In the genomic region with DNA sequence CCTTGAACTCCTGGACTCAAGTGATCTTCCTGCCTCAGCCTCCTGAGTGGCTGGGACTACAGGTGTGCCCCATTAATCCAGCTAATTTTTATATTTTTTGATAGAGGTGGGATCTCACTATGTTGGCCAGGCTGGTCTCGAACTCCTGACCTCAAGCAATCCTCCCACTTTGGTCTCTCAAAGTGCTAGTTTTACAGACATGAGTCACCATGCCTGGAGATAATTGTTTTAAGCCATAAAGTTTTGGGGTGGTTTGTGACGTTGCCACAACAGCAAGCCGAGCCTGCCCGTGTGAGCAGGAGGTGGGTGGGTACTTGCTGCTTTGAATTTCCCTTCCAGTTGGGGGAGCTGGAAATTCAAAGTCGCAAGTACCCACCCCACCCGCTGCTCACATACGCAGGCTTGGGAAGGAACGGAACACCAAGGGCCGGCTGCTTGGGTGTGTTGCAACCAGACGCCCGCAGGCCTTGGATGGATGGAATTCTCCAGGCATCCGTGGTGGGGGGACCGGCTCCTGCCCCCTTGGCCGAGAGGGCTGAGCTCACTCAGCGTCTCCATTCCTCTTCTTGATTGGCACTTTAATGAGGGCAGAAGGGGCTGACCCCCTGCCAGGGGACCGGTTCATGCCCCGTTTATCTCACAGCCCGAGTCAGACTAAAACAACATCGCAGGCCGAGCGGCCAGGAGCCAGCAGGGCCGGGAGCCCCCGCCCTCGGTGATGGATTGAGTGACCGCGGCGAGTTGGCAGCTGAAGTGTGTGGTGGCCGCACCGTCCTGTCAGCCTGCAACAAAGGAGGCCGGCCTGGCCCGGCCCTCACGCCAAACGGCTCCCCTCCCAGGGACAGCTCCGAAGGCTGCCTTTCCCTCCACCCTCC, we compare ENCODE assay signal across 9 cellular contexts.
DNase-seq lines count a peak whose midpoint lies in the region; ATAC-seq, FAIRE-seq and TF ChIP-seq lines count a peak whose summit lies in the region.
"Had no signal": no experiment of that assay in that cellular context is flagged by ENCODE, and none has a peak within 500 bp of the region (broad histone marks: within the 10 kb centered on the region; RNA-seq: fewer than 3 reads in every experiment).

No MANE protein-coding gene starts in this region.

- H3K4me1 Mint-ChIP-seq in H9 = peaks cover 5 to 31% of the 10 kb centered on the region in 2 experiments

- WGBS in H9 (ENCODE audit: extremely low coverage, insufficient read length, low lambda C conversion rate) = no CpG with 5 or more reads among the region's 34 CpGs

- H3K27ac ChIP-seq in H9 (ENCODE audit: insufficient read length, low read depth, low read length) (no peak overlapping the region), caudate nucleus (ENCODE audit: low read depth, low read length) (peak overlapping the region; percentile 2), kidney (ENCODE audit: low read depth in 2 of 2, low read length in 2 of 2) (peak overlapping the region; percentile 43 to 48)

- DNase-seq in H9 (peak; percentile 69), caudate nucleus (lab: John Stamatoyannopoulos, UW) (peak in 2 of 61 donors; percentile 17 to 38), kidney (peak; percentile 96), cerebellum (ENCODE audit: low spot score) (no peak)
- no peak for DNase-seq in stimulated activated CD8-positive, alpha-beta memory T cell treated with anti-CD3 and anti-CD28 coated beads, Interleukin-4, amount 100 ng/mL, for 48 hours
- DNase-seq in activated CD8-positive, alpha-beta memory T cell treated with anti-CD3 and anti-CD28 coated beads, Interleukin-2, amount 50 U/mL, for 4 hours = no peak

- no peak overlapping the region for H2AK5ac ChIP-seq in H9 (ENCODE audit: insufficient read length, low read length)

- H3K14ac ChIP-seq in H9 (ENCODE audit: insufficient read depth, low read length) = no peak overlapping the region

- no peak overlapping the region for H2AFZ ChIP-seq in H9 (ENCODE audit: low read length)

- H3K79me2 ChIP-seq in H9 (ENCODE audit: insufficient read depth, low read length) = no peaks in the 10 kb centered on the region

- H3K9ac ChIP-seq in H9 (ENCODE audit: extremely low read depth, insufficient read length, low read length) (no peak overlapping the region), kidney (ENCODE audit: low read length in 2 of 2) (no peak overlapping the region), skeletal muscle satellite cell (ENCODE audit: low read depth, low read length) (peak overlapping the region; percentile 42)

- H3K36me3 ChIP-seq in kidney (ENCODE audit: control insufficient read depth in 1 of 2, insufficient read depth in 2 of 2, low read length in 2 of 2) (no peaks in the 10 kb centered on the region), skeletal muscle satellite cell (ENCODE audit: insufficient read depth, low read length) (no peaks in the 10 kb centered on the region)

- H3K56ac ChIP-seq in H9 (ENCODE audit: insufficient read length, low read depth, low read length) = no peak overlapping the region

- no peaks in the 10 kb centered on the region for H4K20me1 ChIP-seq in H9 (ENCODE audit: control insufficient read depth, insufficient read depth, insufficient read length)

- H3K23ac ChIP-seq in H9 (ENCODE audit: insufficient read length, low read depth, low read length) = no peak overlapping the region

- no peak overlapping the region for H4K5ac ChIP-seq in H9 (ENCODE audit: insufficient read length, low read depth, low read length)

- no peak overlapping the region for H2BK120ac ChIP-seq in H9 (ENCODE audit: low read depth, low read length, poor library complexity, severe bottlenecking)

- no peak for FAIRE-seq in kidney (lab: Jason Lieb, UNC)
- FAIRE-seq: GM12878 had no signal

- no peak overlapping the region for H2BK20ac ChIP-seq in H9 (ENCODE audit: low read depth, low read length, poor library complexity, severe bottlenecking)

- no peak overlapping the region for H2BK5ac ChIP-seq in H9 (ENCODE audit: insufficient read length, low read length)

- H4K8ac ChIP-seq in H9 (replicated peaks; ENCODE audit: insufficient read length, low read depth, low read length) = no peak overlapping the region

- H3K9me3 Mint-ChIP-seq in H9 = no peaks in the 10 kb centered on the region

- no peaks in the 10 kb centered on the region; a peak in 1 of 7 replicates for H3K36me3 Mint-ChIP-seq in H9 (ENCODE audit: insufficient read depth in 1 of 3, low read depth in 3 of 3)

- H2BK12ac ChIP-seq in H9 (ENCODE audit: insufficient read length, low read depth, low read length) = no peak overlapping the region

- H3K27ac Mint-ChIP-seq in H9 = no peak overlapping the region

- H3K4me1 ChIP-seq in H9 (ENCODE audit: insufficient read depth, low read length) = no peaks in the 10 kb centered on the region; the same call in 1 of the 2 replicates
- peaks cover 0 to 7% of the 10 kb centered on the region in 2 donors for H3K4me1 ChIP-seq in kidney (ENCODE audit: control insufficient read depth in 1 of 2, insufficient read depth in 1 of 2, low read depth in 1 of 2, low read length in 2 of 2)
- peaks cover 12% of the 10 kb centered on the region for H3K4me1 ChIP-seq in skeletal muscle satellite cell (ENCODE audit: control insufficient read depth, insufficient read depth, low read length)

- intact Hi-C loops in kidney (cut with DNase I) = no loop called here

- H4K91ac ChIP-seq in H9 (ENCODE audit: insufficient read length, low read depth, low read length) = no peak overlapping the region

- H3K27me3 ChIP-seq in H9 (ENCODE audit: insufficient read depth, low read length) (no peaks in the 10 kb centered on the region), skeletal muscle satellite cell (ENCODE audit: control insufficient read depth, insufficient read depth, low read length) (peaks cover 54% of the 10 kb centered on the region)

- no peak overlapping the region for H3K4me3 ChIP-seq in kidney (ENCODE audit: low read length in 2 of 2)
- H3K4me3 ChIP-seq in skeletal muscle satellite cell (ENCODE audit: low read length) = peak overlapping the region; percentile 45
- H3K4me3 ChIP-seq: GM12878 had no signal

- ATAC-seq in GM19455 (IDR thresholded peaks at IDR 0.05; ENCODE audit: unreplicated experiment) = no peak
- ATAC-seq: GM12878 had no signal

- H3K4me2 ChIP-seq in H9 (ENCODE audit: insufficient read depth, insufficient read length, low read length) (no peak overlapping the region), skeletal muscle satellite cell (ENCODE audit: low read length) (peak overlapping the region; percentile 72)

- TF ChIP-seq CTCF in H9 (conservative IDR thresholded peaks at IDR 0.05) = no peak
- no peak for TF ChIP-seq CTCF in kidney (IDR thresholded peaks at IDR 0.05; ENCODE audit: borderline replicate concordance, extremely low read depth, insufficient read depth)

- no peak overlapping the region for H3T11ph ChIP-seq in H9 (ENCODE audit: low read length)

- H2BK15ac ChIP-seq in H9 (ENCODE audit: low read depth, low read length) = no peak overlapping the region

- H3K18ac ChIP-seq in H9 (ENCODE audit: insufficient read length, low read depth, low read length) = no peak overlapping the region

- H3K27me3 Mint-ChIP-seq in H9 (ENCODE audit: low read depth) = no peaks in the 10 kb centered on the region; the same call in 1 of the 2 replicates

- no peak overlapping the region for H3K4ac ChIP-seq in H9 (ENCODE audit: low read depth, low read length)

- H3K4me3 Mint-ChIP-seq in H9 = peak overlapping the region in 1 of 2 experiments; percentile 27; a peak in 2 of 5 replicates

- no peaks in the 10 kb centered on the region for H3K23me2 ChIP-seq in H9 (ENCODE audit: insufficient read length, low read depth, low read length, poor library complexity, severe bottlenecking)

- H3K79me1 ChIP-seq in H9 (ENCODE audit: insufficient read depth, low read depth, low read length, poor library complexity, severe bottlenecking) = no peaks in the 10 kb centered on the region

- no peaks in the 10 kb centered on the region for H3K9me3 ChIP-seq in H9 (ENCODE audit: control insufficient read depth, low read depth, low read length)
- H3K9me3 ChIP-seq in kidney (ENCODE audit: control insufficient read depth in 1 of 2, low read length in 2 of 2) = no peaks in the 10 kb centered on the region
- peaks cover 5% of the 10 kb centered on the region for H3K9me3 ChIP-seq in skeletal muscle satellite cell (replicated peaks; ENCODE audit: low read length)

Comparison
In these comparisons a context has a peak if more than half of its experiments do, and no peak if none do; other contexts are left out.
1. DNase-seq: peak in H9 (single experiment) and kidney (single experiment); none in stimulated activated CD8-positive, alpha-beta memory T cell treated with anti-CD3 and anti-CD28 coated beads, Interleukin-4, amount 100 ng/mL, for 48 hours (single experiment), cerebellum (single experiment) and activated CD8-positive, alpha-beta memory T cell treated with anti-CD3 and anti-CD28 coated beads, Interleukin-2, amount 50 U/mL, for 4 hours (single experiment).